8 cellular contexts compared by ENCODE assay signal in genomic region chr1:42931911-42932422, GRCh38. TPM values are rescaled to one million over a fixed set of nuclear protein-coding genes. Genes with fewer than 3 reads are reported as not detected.
DNase-seq lines count a peak whose midpoint lies in the region; ATAC-seq and TF ChIP-seq lines count a peak whose summit lies in the region.

No MANE protein-coding gene starts in this region.

- H3K36me3 ChIP-seq in neutrophil (peaks cover 3% of the 10 kb centered on the region), thymus (ENCODE audit: control insufficient read depth, insufficient read depth) (peaks cover 57% of the 10 kb centered on the region)

- intact Hi-C loops in CD14-positive monocyte (cut with micrococcal nuclease) = no loop called here
- intact Hi-C loops in activated B cell treated with CpG ODN at 0.5 μM for 24 hours (cut with micrococcal nuclease) = loop anchor here (1.0 to 10.0 kb wide), 7 partner anchors 8 to 1567 kb away; partner anchors contain the start of genes FOXO6, PPCS, SLC2A1 and ZMYND12
- intact Hi-C loops in dorsolateral prefrontal cortex (cut with DNase I) = no loop called here

- H3K9me3 Mint-ChIP-seq in CD14-positive monocyte (no peaks in the 10 kb centered on the region), activated B cell treated with CpG ODN at 0.5 μM for 24 hours (no peaks in the 10 kb centered on the region)

- H3K4me3 Mint-ChIP-seq in CD14-positive monocyte = peak overlapping the region; percentile 31 to 75
- H3K4me3 Mint-ChIP-seq in activated B cell treated with CpG ODN at 0.5 μM for 24 hours = peak overlapping the region; percentile 69

- peak; percentile 57 for ATAC-seq in GM19397 (IDR thresholded peaks at IDR 0.05; ENCODE audit: unreplicated experiment)
- ATAC-seq in HG03521 (IDR thresholded peaks at IDR 0.05; ENCODE audit: unreplicated experiment) = peak; percentile 60
- peak; percentile 74 for ATAC-seq in activated B cell treated with CpG ODN at 0.5 μM for 24 hours (ENCODE audit: low read depth)

- H3K27me3 Mint-ChIP-seq in CD14-positive monocyte (ENCODE audit: low read depth in 3 of 3) = peaks cover 2 to 6% (median 5%) of the 10 kb centered on the region in 3 donors
- no peaks in the 10 kb centered on the region for H3K27me3 Mint-ChIP-seq in activated B cell treated with CpG ODN at 0.5 μM for 24 hours

- POLR2A ChIA-PET in activated B cell treated with CpG ODN at 0.5 μM for 24 hours (lab: Charles Lee) = interaction anchor here (0.6 to 4.5 kb wide), 10 partner anchors 8 to 718 kb away, joined by 3 to 291 read pairs (median 5); partner anchors contain the start of genes C1orf50, KDM4A, P3H1 and SLC2A1

- H3K27ac ChIP-seq in dorsolateral prefrontal cortex = peak overlapping the region in 50 of 59 donors; percentile 6 to 85 (median 57)
- peak overlapping the region; percentile 93 for H3K27ac ChIP-seq in neutrophil
- peak overlapping the region; percentile 99 for H3K27ac ChIP-seq in thymus (ENCODE audit: low read depth)

- H3K9me3 ChIP-seq in neutrophil (no peaks in the 10 kb centered on the region), thymus (ENCODE audit: control insufficient read depth) (peaks cover 1% of the 10 kb centered on the region)

- TF ChIP-seq CTCF in CD14-positive monocyte (IDR thresholded peaks at IDR 0.05) (no peak), activated B cell treated with CpG ODN at 0.5 μM for 24 hours (IDR thresholded peaks at IDR 0.05) (no peak), dorsolateral prefrontal cortex (IDR thresholded peaks at IDR 0.05 in 54 of 56, conservative IDR thresholded peaks at IDR 0.05 in 2 of 56; ENCODE audit: low read depth in 1 of 56, partially characterized antibody in 56 of 56) (no peak), neutrophil (IDR thresholded peaks at IDR 0.05) (no peak)

- peaks cover 18 to 34% of the 10 kb centered on the region in 2 donors for H3K36me3 Mint-ChIP-seq in CD14-positive monocyte
- peaks cover 68% of the 10 kb centered on the region for H3K36me3 Mint-ChIP-seq in activated B cell treated with CpG ODN at 0.5 μM for 24 hours (ENCODE audit: low read depth)

- CTCF ChIA-PET in activated B cell treated with CpG ODN at 0.5 μM for 24 hours (lab: Charles Lee) = interaction anchor here (0.7 to 2.1 kb wide), 7 partner anchors 9 to 142 kb away, joined by 4 to 17 read pairs (median 7); no protein-coding TSS in a partner anchor

- DNase-seq in CD14-positive monocyte (ENCODE audit: low spot score) (peak; percentile 91), activated B cell treated with CpG ODN at 0.5 μM for 24 hours (peak; percentile 82), dorsolateral prefrontal cortex (peak in 1 of 10 donors; percentile 41), NCI-H748 (lab: John Stamatoyannopoulos, UW; ENCODE audit: unreplicated experiment) (no peak)

- H3K4me1 ChIP-seq in neutrophil (ENCODE audit: control insufficient read depth in 1 of 2, insufficient read depth in 1 of 2, low read depth in 1 of 2, low read length in 1 of 2) = peaks cover 63 to 65% of the 10 kb centered on the region in 2 experiments
- peaks cover 25% of the 10 kb centered on the region for H3K4me1 ChIP-seq in thymus (ENCODE audit: control insufficient read depth, insufficient read depth, low read length)

- no peaks in the 10 kb centered on the region for H3K27me3 ChIP-seq in dorsolateral prefrontal cortex
- no peaks in the 10 kb centered on the region for H3K27me3 ChIP-seq in neutrophil
- H3K27me3 ChIP-seq in thymus (ENCODE audit: control insufficient read depth, insufficient read depth) = no peaks in the 10 kb centered on the region

- H3K4me1 Mint-ChIP-seq in CD14-positive monocyte (peaks cover 64% of the 10 kb centered on the region), activated B cell treated with CpG ODN at 0.5 μM for 24 hours (peaks cover 83% of the 10 kb centered on the region)

- H3K27ac Mint-ChIP-seq in CD14-positive monocyte (peak overlapping the region; percentile 92 to 98 (median 96)), activated B cell treated with CpG ODN at 0.5 μM for 24 hours (peak overlapping the region; percentile 91)

- H3K4me3 ChIP-seq in dorsolateral prefrontal cortex (no peak overlapping the region), neutrophil (ENCODE audit: low read depth in 1 of 2, low read length in 1 of 2) (peak overlapping the region; percentile 19 to 42), thymus (ENCODE audit: low read length) (peak overlapping the region; percentile 17)

- WGBS in thymus = 6% methylated on average over 11 of the region's 11 CpGs

RNA-seq across cellular contexts. Expression of gene SLC2A1, which starts 26.7 kb away (rescaled TPM):
- polyA plus RNA-seq in CD14-positive monocyte = under 1 TPM; 0.56 to 0.71 TPM
- total RNA-seq in activated B cell treated with CpG ODN at 0.5 μM for 24 hours = 105 and 117 TPM in 2 replicates
- 100 to 1,000 TPM in 67 of 120 experiments, 10 to 100 TPM in 53; 36.8 to 290 (median 105) TPM for total RNA-seq in dorsolateral prefrontal cortex
- 15.9 TPM for polyA plus RNA-seq in thymus

Comparison
In these comparisons a context has a peak if more than half of its experiments do, and no peak if none do; other contexts are left out.
1. H3K4me3 ChIP-seq: peak in neutrophil (2 of 2) and thymus (single experiment); none in dorsolateral prefrontal cortex (0 of 59).
2. Peak in every context shown above with its lines, with median percentiles within 50 percentile points of each other: ATAC-seq and H3K27ac ChIP-seq.